Comparison of ENCODE assay signal across 22 cellular contexts in the genomic region with DNA sequence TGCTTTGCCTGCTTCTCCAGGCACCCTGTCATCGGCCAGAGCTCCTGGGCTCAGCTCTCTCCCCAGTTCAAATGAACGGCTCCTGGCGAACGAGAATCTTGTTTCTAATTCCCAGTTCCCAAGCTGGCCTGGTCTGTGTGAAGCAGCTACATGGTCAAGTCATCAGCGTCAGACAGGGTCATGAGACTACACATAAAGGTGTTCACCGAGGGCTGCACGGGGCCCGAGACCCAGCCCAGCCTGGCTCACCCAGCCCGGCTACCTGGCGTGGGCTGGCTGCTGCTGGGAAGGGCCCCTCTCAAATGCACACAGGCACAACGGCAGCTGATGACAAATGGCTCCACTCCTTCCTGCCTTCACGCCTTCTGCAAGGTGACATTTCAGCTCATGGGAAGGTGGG.
"Had no signal": no experiment of that assay in that cellular context is flagged by ENCODE, and none has a peak within 500 bp of the region (broad histone marks: within the 10 kb centered on the region; RNA-seq: fewer than 3 reads in every experiment).

No MANE protein-coding gene starts in this region.

- H3K4me1 Mint-ChIP-seq: activated naive CD8-positive, alpha-beta T cell treated with anti-CD3 and anti-CD28 coated beads, Interleukin-2, amount 10 ng/mL, durations not matched to agents 7 days and 5 days had no signal

- H3K4me3 ChIP-seq: adrenal gland, body of pancreas, MG63 had no signal

- H3K4me3 Mint-ChIP-seq: activated CD8-positive, alpha-beta T cell treated with anti-CD3 and anti-CD28 coated beads for 36 hours; activated naive CD8-positive, alpha-beta T cell treated with anti-CD3 and anti-CD28 coated beads, Interleukin-2, amount 10 ng/mL, durations not matched to agents 7 days and 5 days; T-helper 1 cell treated with Interleukin-12 subunit alpha and Interleukin-12 subunit beta and Interleukin-4 antibody, amounts not matched to agents 30 μg/mL and 1 μg/mL, for 36 hours had no signal

- DNase-seq: activated CD4-positive, alpha-beta T cell treated with anti-CD3 and anti-CD28 coated beads for 4 hours; activated CD8-positive, alpha-beta memory T cell treated with anti-CD3 and anti-CD28 coated beads, Interleukin-2, amount 50 U/mL, for 4 hours; activated CD8-positive, alpha-beta T cell treated with anti-CD3 and anti-CD28 coated beads for 36 hours; activated naive CD4-positive, alpha-beta T cell treated with anti-CD3 and anti-CD28 coated beads, Interleukin-2, amount 50 U/mL, for 16 hours; activated naive CD8-positive, alpha-beta T cell treated with anti-CD3 and anti-CD28 coated beads, Interleukin-2, amount 10 ng/mL, durations not matched to agents 7 days and 5 days; adrenal gland; anterior cingulate cortex; body of pancreas; MG63; MV-4-11; NCI-H1092 treated with DMSO at 0.1 percent for 48 hours; NCI-H1417 treated with DMSO at 0.1 percent for 48 hours; NCI-H1694; NCI-H2029; NCI-H2107; NCI-H345; NCI-H510A; NCI-H526 treated with DMSO at 0.1 percent for 48 hours; NCI-H82; SHP77 treated with DMSO at 0.1 percent for 48 hours had no signal

- H3K36me3 Mint-ChIP-seq: activated naive CD8-positive, alpha-beta T cell treated with anti-CD3 and anti-CD28 coated beads, Interleukin-2, amount 10 ng/mL, durations not matched to agents 7 days and 5 days had no signal

- H3K9me3 ChIP-seq: adrenal gland had no signal

- H3K27ac ChIP-seq: adrenal gland, body of pancreas had no signal

- ATAC-seq: activated CD4-positive, CD25-positive, alpha-beta regulatory T cell treated with anti-CD3 and anti-CD28 coated beads, Interleukin-2, amount 50 U/mL, for 24 hours; activated CD8-positive, alpha-beta T cell treated with anti-CD3 and anti-CD28 coated beads for 36 hours; body of pancreas had no signal

- H3K27ac Mint-ChIP-seq: activated CD8-positive, alpha-beta T cell treated with anti-CD3 and anti-CD28 coated beads for 36 hours; activated naive CD8-positive, alpha-beta T cell treated with anti-CD3 and anti-CD28 coated beads, Interleukin-2, amount 10 ng/mL, durations not matched to agents 7 days and 5 days; T-helper 1 cell treated with Interleukin-12 subunit alpha and Interleukin-12 subunit beta and Interleukin-4 antibody, amounts not matched to agents 30 μg/mL and 1 μg/mL, for 36 hours had no signal

- H3K27me3 ChIP-seq: adrenal gland, body of pancreas, MG63 had no signal

- H3K36me3 ChIP-seq: adrenal gland, MG63 had no signal
